Comparison of ENCODE assay signal across 16 cellular contexts in genomic region chr15:38706956-38707355, GRCh38.
DNase-seq lines count a peak whose midpoint lies in the region; ATAC-seq and TF ChIP-seq lines count a peak whose summit lies in the region.
"Had no signal": no experiment of that assay in that cellular context is flagged by ENCODE, and none has a peak within 500 bp of the region (broad histone marks: within the 10 kb centered on the region; RNA-seq: fewer than 3 reads in every experiment).

No MANE protein-coding gene starts in this region.

- H3K27me3 ChIP-seq in breast epithelium = no peaks in the 10 kb centered on the region

- H3K27ac Mint-ChIP-seq in MCF 10A (ENCODE audit: low read depth, unreplicated experiment) = no peak overlapping the region
- no peak overlapping the region for H3K27ac Mint-ChIP-seq in HFFc6
- H3K27ac Mint-ChIP-seq: CD14-positive monocyte; CD8-positive, alpha-beta T cell; IgD-negative memory B cell had no signal

- POLR2A ChIA-PET in MCF 10A (lab: Yijun Ruan, JAX) = interaction anchor here (1.6 kb wide), 1 partner anchor 873 kb away, joined by 8 read pairs; the partner anchor contains the start of gene THBS1

- DNase-seq in MCF 10A (ENCODE audit: unreplicated experiment) (peak; percentile 76), breast epithelium (ENCODE audit: low spot score in 2 of 2) (no peak), RPMI7951 (ENCODE audit: low read depth) (peak; percentile 32), epithelial cell of prostate (ENCODE audit: low read depth, low spot score) (peak; percentile 20), HFFc6 (no peak), EL (no peak), G401 (ENCODE audit: low spot score) (no peak)
- DNase-seq: CD8-positive, alpha-beta T cell; COR-L47; DND-41; GOT3; H9 had no signal

- H3K4me1 Mint-ChIP-seq in MCF 10A (ENCODE audit: insufficient read depth, unreplicated experiment) = no peaks in the 10 kb centered on the region
- peaks cover 65% of the 10 kb centered on the region for H3K4me1 Mint-ChIP-seq in HFFc6 (ENCODE audit: low read depth)
- H3K4me1 Mint-ChIP-seq: CD14-positive monocyte, IgD-negative memory B cell had no signal

- CTCF ChIA-PET in MCF 10A (lab: Yijun Ruan, JAX) = interaction anchor here (0.6 to 15.5 kb wide), 20 partner anchors 8 to 1661 kb away, joined by 3 to 258 read pairs (median 4); no protein-coding TSS in a partner anchor

- H3K36me3 ChIP-seq in breast epithelium = no peaks in the 10 kb centered on the region

- intact Hi-C loops in MCF 10A (cut with micrococcal nuclease) (loop anchor here (1.0 to 10.0 kb wide), 4 partner anchors 285 to 978 kb away; no protein-coding TSS in a partner anchor), breast epithelium (cut with DNase I; ENCODE audit: low total_unique reads) (no loop called here)

- ATAC-seq in HG03354 (IDR thresholded peaks at IDR 0.05; ENCODE audit: poor library complexity, severe bottlenecking, unreplicated experiment) = no peak
- ATAC-seq: CD8-positive, alpha-beta T cell had no signal

- H3K4me3 ChIP-seq in breast epithelium = no peak overlapping the region

- no TSS peak for BruUV-seq in MCF 10A (replicated peaks; lab: Mats Ljungman, UMichigan)

- H3K27ac ChIP-seq in breast epithelium (no peak overlapping the region), epithelial cell of prostate (no peak overlapping the region)
- H3K27ac ChIP-seq: 22Rv1 had no signal

- TF ChIP-seq CTCF in MCF 10A (IDR thresholded peaks at IDR 0.05; ENCODE audit: unreplicated experiment) (no peak), breast epithelium (IDR thresholded peaks at IDR 0.05) (no peak), HFFc6 (IDR thresholded peaks at IDR 0.05) (no peak)

- H3K36me3 Mint-ChIP-seq in MCF 10A (ENCODE audit: insufficient read depth, unreplicated experiment) (no peaks in the 10 kb centered on the region), HFFc6 (ENCODE audit: low read depth) (peaks cover 12% of the 10 kb centered on the region; the same call in 1 of the 2 replicates)
- H3K36me3 Mint-ChIP-seq: CD14-positive monocyte; CD8-positive, alpha-beta T cell; IgD-negative memory B cell had no signal

- H3K4me3 Mint-ChIP-seq in MCF 10A (ENCODE audit: unreplicated experiment) = no peak overlapping the region
- no peak overlapping the region for H3K4me3 Mint-ChIP-seq in HFFc6
- H3K4me3 Mint-ChIP-seq: CD14-positive monocyte; CD8-positive, alpha-beta T cell; H9; IgD-negative memory B cell had no signal

- in situ Hi-C loops in G401 (cut with HindIII; ENCODE audit: low sequenced_read_pairs) = no loop called here

- TF ChIP-seq POLR2A in breast epithelium (IDR thresholded peaks at IDR 0.05) = no peak

- no peaks in the 10 kb centered on the region for H3K9me3 ChIP-seq in breast epithelium

- no peaks in the 10 kb centered on the region for H3K4me1 ChIP-seq in breast epithelium

- no peaks in the 10 kb centered on the region for H3K9me3 Mint-ChIP-seq in MCF 10A (ENCODE audit: unreplicated experiment)
- H3K9me3 Mint-ChIP-seq in HFFc6 = no peaks in the 10 kb centered on the region
- H3K9me3 Mint-ChIP-seq: CD8-positive, alpha-beta T cell; H9; IgD-negative memory B cell had no signal

- H3K27me3 Mint-ChIP-seq in MCF 10A (ENCODE audit: insufficient read depth, unreplicated experiment) = no peaks in the 10 kb centered on the region
- H3K27me3 Mint-ChIP-seq in HFFc6 (ENCODE audit: insufficient read depth) = no peaks in the 10 kb centered on the region

Comparison
In these comparisons a context has a peak if more than half of its experiments do, and no peak if none do; other contexts are left out.
1. DNase-seq: peak in MCF 10A (single experiment), RPMI7951 (single experiment) and epithelial cell of prostate (single experiment); none in breast epithelium (0 of 2), HFFc6 (single experiment), EL (single experiment) and G401 (single experiment).